21 cellular contexts compared by ENCODE assay signal in the genomic region with DNA sequence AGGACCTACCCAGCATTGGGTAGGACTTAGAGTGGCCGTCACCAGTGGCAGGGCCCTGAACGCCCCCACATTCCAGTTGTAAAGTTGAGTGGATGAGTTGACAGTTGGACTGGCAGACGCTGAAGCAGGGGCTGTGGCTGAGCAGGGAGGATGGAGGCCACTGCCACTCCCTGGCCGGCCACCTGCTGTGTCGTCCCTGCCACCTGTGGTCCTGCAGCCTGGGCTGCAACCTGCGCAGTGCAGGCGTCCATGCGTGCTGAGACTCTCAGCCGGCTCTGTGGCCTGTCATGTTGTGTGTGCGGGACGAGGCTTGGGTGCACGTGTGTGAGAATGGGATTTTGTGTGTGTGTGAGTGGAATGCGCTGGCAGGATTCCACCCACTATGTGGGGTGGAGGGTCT.
"Had no signal": no experiment of that assay in that cellular context is flagged by ENCODE, and none has a peak within 500 bp of the region (broad histone marks: within the 10 kb centered on the region; RNA-seq: fewer than 3 reads in every experiment).

No MANE protein-coding gene starts in this region.

- H3K4me3 ChIP-seq: dorsolateral prefrontal cortex, gastrocnemius medialis, ovary, psoas muscle, skin epidermis, spleen, suprapubic skin, transverse colon, vagina had no signal

- H3K4me1 ChIP-seq: transverse colon had no signal

- H3K36me3 ChIP-seq: gastrocnemius medialis, ovary, spleen, suprapubic skin, transverse colon, vagina had no signal

- H3K27me3 ChIP-seq: dorsolateral prefrontal cortex, gastrocnemius medialis, ovary, spleen, suprapubic skin, transverse colon, vagina had no signal

- H3K27ac ChIP-seq: epithelial cell of prostate, gastrocnemius medialis, ovary, psoas muscle, spleen, suprapubic skin, transverse colon, vagina had no signal

- H3K9me3 ChIP-seq: gastrocnemius medialis, ovary, psoas muscle, suprapubic skin, transverse colon, vagina had no signal

- DNase-seq: dorsolateral prefrontal cortex; effector CD4-positive, alpha-beta T cell; foreskin fibroblast; gastrocnemius medialis; mesenchymal stem cell; midbrain; naive thymus-derived CD8-positive, alpha-beta T cell; occipital lobe; ovary; right cardiac atrium; spleen; stimulated activated CD4-positive, alpha-beta T cell treated with anti-CD3 and anti-CD28 coated beads, Interleukin-4, amount 100 ng/mL, for 4 hours; stimulated activated naive B cell treated with anti-CD40 and anti-IgM and Interleukin-4, amounts not matched to agents 10 μg/mL and 1 μg/mL and 100 μg/mL, for 72 hours; transverse colon had no signal

- ATAC-seq: esophagus mucosa; gastrocnemius medialis; left lobe of liver; naive thymus-derived CD8-positive, alpha-beta T cell; psoas muscle; right cardiac atrium; stimulated activated naive B cell treated with anti-CD40 and anti-IgM and Interleukin-4, amounts not matched to agents 10 μg/mL and 1 μg/mL and 100 μg/mL, for 72 hours had no signal
